22 cellular contexts compared by ENCODE assay signal in the genomic region with DNA sequence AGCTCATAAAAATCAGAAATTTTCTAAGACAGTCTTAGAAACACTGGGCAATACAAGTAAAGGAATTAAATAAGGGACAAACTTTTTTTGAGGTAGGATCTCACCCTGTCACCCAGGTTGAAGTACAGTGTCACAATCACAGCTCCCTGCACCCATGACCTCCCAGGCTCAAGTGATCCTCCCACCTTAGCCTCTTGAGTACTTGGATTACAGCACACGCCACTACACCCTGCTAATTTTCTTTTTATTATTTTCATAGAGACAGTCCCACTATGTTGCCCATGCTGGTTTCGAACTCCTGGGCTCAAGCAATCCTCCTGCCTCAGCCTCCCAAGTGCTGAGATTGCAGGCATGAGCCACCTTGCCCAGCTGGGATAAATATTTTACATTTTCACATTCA.
"Had no signal": no experiment of that assay in that cellular context is flagged by ENCODE, and none has a peak within 500 bp of the region (broad histone marks: within the 10 kb centered on the region; RNA-seq: fewer than 3 reads in every experiment).

No MANE protein-coding gene starts in this region.

- H3K4me1 Mint-ChIP-seq: nephron progenitor cell had no signal

- H3K4me3 ChIP-seq: dorsolateral prefrontal cortex, lower lobe of right lung, prostate gland, sigmoid colon, testis, tibial artery had no signal

- H3K27ac ChIP-seq: dorsolateral prefrontal cortex, lower lobe of right lung, prostate gland, sigmoid colon, testis, tibial artery had no signal

- H3K4me3 Mint-ChIP-seq: immature natural killer cell; nephron progenitor cell; stimulated activated effector memory CD8-positive, alpha-beta T cell treated with anti-CD3 and anti-CD28 coated beads, Interleukin-12 subunit alpha, Interleukin-12 subunit beta, amount 100 ng/mL, for 72 hours; type B pancreatic cell had no signal

- H3K27me3 Mint-ChIP-seq: type B pancreatic cell had no signal

- H3K9me3 Mint-ChIP-seq: immature natural killer cell; stimulated activated effector memory CD8-positive, alpha-beta T cell treated with anti-CD3 and anti-CD28 coated beads, Interleukin-12 subunit alpha, Interleukin-12 subunit beta, amount 100 ng/mL, for 72 hours; type B pancreatic cell had no signal

- H3K4me1 ChIP-seq: lower lobe of right lung, prostate gland, testis had no signal

- ATAC-seq: left colon; left ventricle myocardium superior; lower lobe of right lung; right cardiac atrium; stimulated activated naive CD8-positive, alpha-beta T cell treated with anti-CD3 and anti-CD28 coated beads, Interleukin-15, Interleukin-2, amounts not matched to agents 100 U/mL and 50 U/mL, for 24 hours had no signal

- H3K36me3 ChIP-seq: prostate gland, tibial artery had no signal

- DNase-seq: dorsolateral prefrontal cortex; effector CD4-positive, alpha-beta T cell; hypothalamus; immature natural killer cell; islet precursor cell; kidney glomerular epithelial cell; left colon; left ventricle myocardium superior; lower lobe of right lung; nephron progenitor cell; nucleus accumbens; right cardiac atrium; sigmoid colon; stimulated activated CD4-positive, alpha-beta T cell treated with anti-CD3 and anti-CD28 coated beads, Interleukin-2, amount 100 ng/mL, for 24 hours; stimulated activated CD4-positive, alpha-beta T cell treated with anti-CD3 and anti-CD28 coated beads, Interleukin-4, amount 100 ng/mL, for 24 hours; stimulated activated naive CD8-positive, alpha-beta T cell treated with anti-CD3 and anti-CD28 coated beads, Interleukin-15, Interleukin-2, amounts not matched to agents 100 U/mL and 50 U/mL, for 24 hours; substantia nigra; testis; tibial artery had no signal

- H3K27ac Mint-ChIP-seq: immature natural killer cell; nephron progenitor cell; stimulated activated effector memory CD8-positive, alpha-beta T cell treated with anti-CD3 and anti-CD28 coated beads, Interleukin-12 subunit alpha, Interleukin-12 subunit beta, amount 100 ng/mL, for 72 hours; type B pancreatic cell had no signal

- H3K9me3 ChIP-seq: lower lobe of right lung, prostate gland, sigmoid colon, testis, tibial artery had no signal

- H3K27me3 ChIP-seq: dorsolateral prefrontal cortex, sigmoid colon, testis, tibial artery had no signal
